ENCODE assay signal across 2 cellular contexts in the genomic region with DNA sequence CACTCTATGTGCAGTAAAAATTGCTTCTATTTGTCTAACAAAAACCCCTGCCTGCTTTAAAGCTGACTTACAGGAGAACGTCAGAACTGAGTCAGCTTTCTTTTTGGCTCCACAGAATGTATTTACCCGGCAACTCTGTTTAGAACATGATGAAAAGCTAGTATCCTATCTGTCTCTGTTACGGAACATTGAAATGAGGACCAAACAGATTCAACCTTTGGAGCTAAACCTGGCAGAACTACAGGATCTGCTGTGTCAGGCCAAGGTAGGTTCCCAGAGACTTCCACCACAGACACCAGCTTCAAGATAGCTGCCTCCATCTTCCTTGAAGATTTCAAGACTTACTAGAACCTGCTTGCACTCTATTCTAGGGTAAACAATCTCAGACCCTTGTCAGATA.
TF ChIP-seq lines count a peak whose summit lies in the region.

No MANE protein-coding gene starts in this region.

TF ChIP-seq in liver, 16 proteins besides CTCF, POLR2A, EP300 and RAD21 (continued from another document):
- TF ChIP-seq FOXA2 (IDR thresholded peaks at IDR 0.05) (no peak), YY1 (IDR thresholded peaks at IDR 0.05) (no peak), REST (IDR thresholded peaks at IDR 0.05) (no peak), HNF4A (conservative IDR thresholded peaks at IDR 0.05) (peak; percentile 67 to 72), GABPA (IDR thresholded peaks at IDR 0.05 in 1 of 2, conservative IDR thresholded peaks at IDR 0.05 in 1 of 2) (no peak), SP1 (IDR thresholded peaks at IDR 0.05) (peak; percentile 15), JUND (IDR thresholded peaks at IDR 0.05) (no peak), ZBTB33 (IDR thresholded peaks at IDR 0.05) (no peak), MAX (IDR thresholded peaks at IDR 0.05) (no peak), TAF1 (conservative IDR thresholded peaks at IDR 0.05) (no peak), NR2F2 (IDR thresholded peaks at IDR 0.05) (no peak)
- TF ChIP-seq, protein P1, sequence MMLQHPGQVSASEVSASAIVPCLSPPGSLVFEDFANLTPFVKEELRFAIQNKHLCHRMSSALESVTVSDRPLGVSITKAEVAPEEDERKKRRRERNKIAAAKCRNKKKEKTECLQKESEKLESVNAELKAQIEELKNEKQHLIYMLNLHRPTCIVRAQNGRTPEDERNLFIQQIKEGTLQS (IDR thresholded peaks at IDR 0.05), result no peak

TF ChIP-seq in HepG2, 621 proteins besides CTCF, POLR2A, EP300 and RAD21 (continued from another document):
- TF ChIP-seq, protein P2, sequence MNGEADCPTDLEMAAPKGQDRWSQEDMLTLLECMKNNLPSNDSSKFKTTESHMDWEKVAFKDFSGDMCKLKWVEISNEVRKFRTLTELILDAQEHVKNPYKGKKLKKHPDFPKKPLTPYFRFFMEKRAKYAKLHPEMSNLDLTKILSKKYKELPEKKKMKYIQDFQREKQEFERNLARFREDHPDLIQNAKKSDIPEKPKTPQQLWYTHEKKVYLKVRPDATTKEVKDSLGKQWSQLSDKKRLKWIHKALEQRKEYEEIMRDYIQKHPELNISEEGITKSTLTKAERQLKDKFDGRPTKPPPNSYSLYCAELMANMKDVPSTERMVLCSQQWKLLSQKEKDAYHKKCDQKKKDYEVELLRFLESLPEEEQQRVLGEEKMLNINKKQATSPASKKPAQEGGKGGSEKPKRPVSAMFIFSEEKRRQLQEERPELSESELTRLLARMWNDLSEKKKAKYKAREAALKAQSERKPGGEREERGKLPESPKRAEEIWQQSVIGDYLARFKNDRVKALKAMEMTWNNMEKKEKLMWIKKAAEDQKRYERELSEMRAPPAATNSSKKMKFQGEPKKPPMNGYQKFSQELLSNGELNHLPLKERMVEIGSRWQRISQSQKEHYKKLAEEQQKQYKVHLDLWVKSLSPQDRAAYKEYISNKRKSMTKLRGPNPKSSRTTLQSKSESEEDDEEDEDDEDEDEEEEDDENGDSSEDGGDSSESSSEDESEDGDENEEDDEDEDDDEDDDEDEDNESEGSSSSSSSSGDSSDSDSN (CRISPR knock-in tag; IDR thresholded peaks at IDR 0.05), result no peak
- no peak for TF ChIP-seq REXO4 (CRISPR knock-in tag; IDR thresholded peaks at IDR 0.05; ENCODE audit: borderline replicate concordance)
- no peak for TF ChIP-seq SMAD3 (CRISPR knock-in tag; IDR thresholded peaks at IDR 0.05)
- TF ChIP-seq, protein P3, sequence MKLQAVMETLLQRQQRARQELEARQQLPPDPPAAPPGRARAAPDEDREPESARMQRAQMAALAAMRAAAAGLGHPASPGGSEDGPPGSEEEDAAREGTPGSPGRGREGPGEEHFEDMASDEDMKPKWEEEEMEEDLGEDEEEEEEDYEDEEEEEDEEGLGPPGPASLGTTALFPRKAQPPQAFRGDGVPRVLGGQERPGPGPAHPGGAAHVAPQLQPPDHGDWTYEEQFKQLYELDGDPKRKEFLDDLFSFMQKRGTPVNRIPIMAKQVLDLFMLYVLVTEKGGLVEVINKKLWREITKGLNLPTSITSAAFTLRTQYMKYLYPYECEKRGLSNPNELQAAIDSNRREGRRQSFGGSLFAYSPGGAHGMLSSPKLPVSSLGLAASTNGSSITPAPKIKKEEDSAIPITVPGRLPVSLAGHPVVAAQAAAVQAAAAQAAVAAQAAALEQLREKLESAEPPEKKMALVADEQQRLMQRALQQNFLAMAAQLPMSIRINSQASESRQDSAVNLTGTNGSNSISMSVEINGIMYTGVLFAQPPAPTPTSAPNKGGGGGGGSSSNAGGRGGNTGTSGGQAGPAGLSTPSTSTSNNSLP (IDR thresholded peaks at IDR 0.05; ENCODE audit: low read depth, low read length), result no peak
- TF ChIP-seq ZNF83 (CRISPR knock-in tag; IDR thresholded peaks at IDR 0.05; ENCODE audit: borderline replicate concordance), result no peak
- no peak for TF ChIP-seq ZC3H13 (CRISPR knock-in tag; IDR thresholded peaks at IDR 0.05)
- no peak for TF ChIP-seq DDIT3 (CRISPR knock-in tag; IDR thresholded peaks at IDR 0.05)
- TF ChIP-seq KAT7 (CRISPR knock-in tag; IDR thresholded peaks at IDR 0.05; ENCODE audit: borderline replicate concordance), result no peak
- TF ChIP-seq HNRNPH1 (optimal IDR thresholded peaks at IDR 0.05; ENCODE audit: low read depth, low read length), result no peak
